In genomic region chr7:89041240-89041639, GRCh38 we compare ENCODE assay signal across 3 cellular contexts.
"Had no signal": no experiment of that assay in that cellular context is flagged by ENCODE, and none has a peak within 500 bp of the region (broad histone marks: within the 10 kb centered on the region; RNA-seq: fewer than 3 reads in every experiment).

No MANE protein-coding gene starts in this region.

- DNase-seq: GDM1, GF-D8 had no signal

- H3K4me3 ChIP-seq: GM12878 had no signal
